Comparison of ENCODE assay signal across 8 cellular contexts in genomic region chr7:151518781-151519044, GRCh38. TPM values are rescaled to one million over a fixed set of nuclear protein-coding genes. Genes with fewer than 3 reads are reported as not detected.
A peak's percentile ranks its signal among the peaks of the same experiment; 100 is the strongest.
DNase-seq lines count a peak whose midpoint lies in the region; ATAC-seq and TF ChIP-seq lines count a peak whose summit lies in the region.

No MANE protein-coding gene starts in this region.

- H3K9ac ChIP-seq in HUES64 (ENCODE audit: low read depth, low read length) (peak overlapping the region; percentile 96), mucosa of rectum (ENCODE audit: low read depth in 1 of 2, low read length in 2 of 2) (peak overlapping the region; percentile 86 to 97)

- TF ChIP-seq CTCF in cardiac fibroblast (IDR thresholded peaks at IDR 0.05; ENCODE audit: low read depth, low read length): no peak

- under 1% methylated on average over 11 of the region's 11 CpGs for WGBS in HUES64

- no peaks in the 10 kb centered on the region for H3K27me3 ChIP-seq in ACC112 (ENCODE audit: insufficient read depth, low read length)
- H3K27me3 ChIP-seq in HUES64 (ENCODE audit: insufficient read depth, low read length): no peaks in the 10 kb centered on the region
- H3K27me3 ChIP-seq in mucosa of rectum (ENCODE audit: control insufficient read depth in 2 of 2, insufficient read depth in 2 of 2, low read length in 2 of 2): no peaks in the 10 kb centered on the region

- H3K27ac ChIP-seq in ACC112 (ENCODE audit: low read depth, low read length) (peak overlapping the region; percentile 93), HUES64 (ENCODE audit: low read depth, low read length) (peak overlapping the region; percentile 97; the same call in 1 of the 2 replicates), mucosa of rectum (ENCODE audit: low read depth in 2 of 2, low read length in 2 of 2) (peak overlapping the region; percentile 96 to 98)

- H3K79me2 ChIP-seq in ACC112 (ENCODE audit: control insufficient read depth, insufficient read depth, low read length, unreplicated experiment): peaks cover 55% of the 10 kb centered on the region

- ATAC-seq in GM21619 (IDR thresholded peaks at IDR 0.05; ENCODE audit: unreplicated experiment) (no peak), HG03342 (IDR thresholded peaks at IDR 0.05; ENCODE audit: unreplicated experiment) (no peak), GM18861 (IDR thresholded peaks at IDR 0.05; ENCODE audit: unreplicated experiment) (no peak)

- no peak overlapping the region for H2AFZ ChIP-seq in ACC112 (ENCODE audit: low read length, unreplicated experiment)

- H3K4me1 ChIP-seq in ACC112 (ENCODE audit: control insufficient read depth, insufficient read depth, low read length, unreplicated experiment): peaks cover 9% of the 10 kb centered on the region
- peaks cover 7% of the 10 kb centered on the region; the same call in 1 of the 2 replicates for H3K4me1 ChIP-seq in HUES64 (ENCODE audit: insufficient read depth, low read length)
- H3K4me1 ChIP-seq in mucosa of rectum (ENCODE audit: control insufficient read depth in 2 of 2, insufficient read depth in 2 of 2, low read length in 2 of 2): peaks cover 12 to 19% of the 10 kb centered on the region in 2 donors

- H3K4me3 ChIP-seq in ACC112 (ENCODE audit: low read depth, low read length) (peak overlapping the region; percentile 83), HUES64 (ENCODE audit: low read length) (peak overlapping the region; percentile 96), cardiac fibroblast (replicated peaks in 1 of 2; ENCODE audit: low read depth in 2 of 2, low read length in 2 of 2) (peak overlapping the region; percentile 75 to 76), mucosa of rectum (ENCODE audit: low read length in 2 of 2) (peak overlapping the region; percentile 75 to 89)

- peaks cover 3% of the 10 kb centered on the region; the same call in 1 of the 2 replicates for H3K36me3 ChIP-seq in ACC112 (ENCODE audit: insufficient read depth, low read length)
- no peaks in the 10 kb centered on the region for H3K36me3 ChIP-seq in HUES64 (ENCODE audit: insufficient read depth, low read length)
- no peaks in the 10 kb centered on the region for H3K36me3 ChIP-seq in mucosa of rectum (ENCODE audit: control insufficient read depth in 2 of 2, insufficient read depth in 2 of 2, low read length in 2 of 2)

- peak in 1 of 2 donors; percentile 22 for DNase-seq in cardiac fibroblast (ENCODE audit: low read depth in 2 of 2)
- DNase-seq in GDM1 (lab: John Stamatoyannopoulos, UW): no peak

- H3K9me3 ChIP-seq in HUES64 (ENCODE audit: insufficient read depth, low read depth, low read length): no peaks in the 10 kb centered on the region
- H3K9me3 ChIP-seq in mucosa of rectum (ENCODE audit: control insufficient read depth in 2 of 2, low read length in 2 of 2): no peaks in the 10 kb centered on the region

RNA-seq across cellular contexts. Expression of gene RHEB, which starts 1.0 kb away (rescaled TPM):
- 94.5 TPM for polyA plus RNA-seq in HUES64 (2013, experiment 1 of 2)
- polyA plus RNA-seq in HUES64 (2013, experiment 2 of 2): 105 TPM
